In genomic region chr1:217435159-217435558, GRCh38 we compare ENCODE assay signal across 1 cellular context.
TF ChIP-seq lines count a peak whose summit lies in the region.

No MANE protein-coding gene starts in this region.

TF ChIP-seq in GM23338, 12 proteins besides CTCF, POLR2A, EP300 and RAD21 (continued from another document):
- TF ChIP-seq, protein P1, sequence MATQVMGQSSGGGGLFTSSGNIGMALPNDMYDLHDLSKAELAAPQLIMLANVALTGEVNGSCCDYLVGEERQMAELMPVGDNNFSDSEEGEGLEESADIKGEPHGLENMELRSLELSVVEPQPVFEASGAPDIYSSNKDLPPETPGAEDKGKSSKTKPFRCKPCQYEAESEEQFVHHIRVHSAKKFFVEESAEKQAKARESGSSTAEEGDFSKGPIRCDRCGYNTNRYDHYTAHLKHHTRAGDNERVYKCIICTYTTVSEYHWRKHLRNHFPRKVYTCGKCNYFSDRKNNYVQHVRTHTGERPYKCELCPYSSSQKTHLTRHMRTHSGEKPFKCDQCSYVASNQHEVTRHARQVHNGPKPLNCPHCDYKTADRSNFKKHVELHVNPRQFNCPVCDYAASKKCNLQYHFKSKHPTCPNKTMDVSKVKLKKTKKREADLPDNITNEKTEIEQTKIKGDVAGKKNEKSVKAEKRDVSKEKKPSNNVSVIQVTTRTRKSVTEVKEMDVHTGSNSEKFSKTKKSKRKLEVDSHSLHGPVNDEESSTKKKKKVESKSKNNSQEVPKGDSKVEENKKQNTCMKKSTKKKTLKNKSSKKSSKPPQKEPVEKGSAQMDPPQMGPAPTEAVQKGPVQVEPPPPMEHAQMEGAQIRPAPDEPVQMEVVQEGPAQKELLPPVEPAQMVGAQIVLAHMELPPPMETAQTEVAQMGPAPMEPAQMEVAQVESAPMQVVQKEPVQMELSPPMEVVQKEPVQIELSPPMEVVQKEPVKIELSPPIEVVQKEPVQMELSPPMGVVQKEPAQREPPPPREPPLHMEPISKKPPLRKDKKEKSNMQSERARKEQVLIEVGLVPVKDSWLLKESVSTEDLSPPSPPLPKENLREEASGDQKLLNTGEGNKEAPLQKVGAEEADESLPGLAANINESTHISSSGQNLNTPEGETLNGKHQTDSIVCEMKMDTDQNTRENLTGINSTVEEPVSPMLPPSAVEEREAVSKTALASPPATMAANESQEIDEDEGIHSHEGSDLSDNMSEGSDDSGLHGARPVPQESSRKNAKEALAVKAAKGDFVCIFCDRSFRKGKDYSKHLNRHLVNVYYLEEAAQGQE (IDR thresholded peaks at IDR 0.05; ENCODE audit: unreplicated experiment): no peak
